ENCODE assay signal across 20 cellular contexts in genomic region chr2:20797096-20797495, GRCh38. TPM values are rescaled to one million over a fixed set of nuclear protein-coding genes. Genes with fewer than 3 reads are reported as not detected.
DNase-seq lines count a peak whose midpoint lies in the region; ATAC-seq, FAIRE-seq and TF ChIP-seq lines count a peak whose summit lies in the region.
"Had no signal": no experiment of that assay in that cellular context is flagged by ENCODE, and none has a peak within 500 bp of the region (broad histone marks: within the 10 kb centered on the region; RNA-seq: fewer than 3 reads in every experiment).

No MANE protein-coding gene starts in this region.

- H3K27me3 ChIP-seq in HepG2 (ENCODE audit: control insufficient read depth in 1 of 2, insufficient read depth in 2 of 2, low read length in 2 of 2) = no peaks in the 10 kb centered on the region
- no peaks in the 10 kb centered on the region for H3K27me3 ChIP-seq in mesenchymal stem cell (ENCODE audit: control insufficient read depth in 1 of 2, insufficient read depth in 1 of 2, low read length in 2 of 2)
- H3K27me3 ChIP-seq: left lung, upper lobe of left lung had no signal

- H3K4me1 ChIP-seq in HepG2 (ENCODE audit: insufficient read depth, low read length) (peaks cover 19% of the 10 kb centered on the region), mesenchymal stem cell (ENCODE audit: control insufficient read depth, insufficient read depth, low read depth, low read length) (no peaks in the 10 kb centered on the region)
- H3K4me1 ChIP-seq: left lung had no signal

- H3K9me3 ChIP-seq in HepG2 (ENCODE audit: low read length) = peaks cover 10% of the 10 kb centered on the region; the same call in 1 of the 2 replicates
- H3K9me3 ChIP-seq in mesenchymal stem cell (ENCODE audit: control insufficient read depth, low read length) = peaks cover 4% of the 10 kb centered on the region
- H3K9me3 ChIP-seq: upper lobe of left lung had no signal

- FAIRE-seq in HepG2 (lab: Jason Lieb, UNC) = no peak
- FAIRE-seq: bronchial epithelial cell had no signal

- no peak overlapping the region for H3K18ac ChIP-seq in mesenchymal stem cell (ENCODE audit: low read depth in 1 of 2, low read length in 2 of 2)

- H4K20me1 ChIP-seq in HepG2 (ENCODE audit: insufficient read depth, low read length) = no peaks in the 10 kb centered on the region; the same call in 1 of the 2 replicates

- intact Hi-C loops in HepG2 (cut with micrococcal nuclease; ENCODE audit: unreplicated experiment) = no loop called here

- no peak for TF ChIP-seq EP300 in HepG2 (IDR thresholded peaks at IDR 0.05; ENCODE audit: low read depth in 2 of 2, low read length in 2 of 2)
- no peak for TF ChIP-seq EP300 in HepG2 (CRISPR knock-in tag; IDR thresholded peaks at IDR 0.05; ENCODE audit: borderline replicate concordance)

- H4K8ac ChIP-seq in mesenchymal stem cell (ENCODE audit: low read length) = no peak overlapping the region

- H3K36me3 ChIP-seq in HepG2 (replicated peaks in 1 of 2; ENCODE audit: control insufficient read depth in 1 of 2, insufficient read depth in 2 of 2, low read length in 2 of 2) (peaks cover 1 to 34% of the 10 kb centered on the region in 2 experiments; a peak in 4 of 5 replicates), mesenchymal stem cell (ENCODE audit: control insufficient read depth in 1 of 2, insufficient read depth in 2 of 2, low read depth in 1 of 2, low read length in 2 of 2) (peaks cover 0 to 18% of the 10 kb centered on the region in 2 experiments)

- in situ Hi-C loops in HepG2 (cut with HindIII; ENCODE audit: extremely low pct_ligation_motif_present, low pct_unique_long_range_greater_than_20kb) = loop anchor here (25.0 kb wide), 1 partner anchor 365 kb away; no protein-coding TSS in a partner anchor

- TF ChIP-seq POLR2A in HepG2 (IDR thresholded peaks at IDR 0.05; ENCODE audit: insufficient read depth in 1 of 2, low read depth in 2 of 2, low read length in 2 of 2) = no peak

- H2BK15ac ChIP-seq in mesenchymal stem cell (ENCODE audit: low read depth, poor library complexity, severe bottlenecking) = no peak overlapping the region

- H3K79me2 ChIP-seq in HepG2 (ENCODE audit: insufficient read depth, low read length) = peaks cover 5% of the 10 kb centered on the region

- DNase-seq in HepG2 (ENCODE audit: low spot score) (no peak), dedifferentiated amniotic fluid mesenchymal stem cell (ENCODE audit: extremely low spot score) (no peak), mesenchymal stem cell (no peak), DMS79 (lab: John Stamatoyannopoulos, UW) (no peak)
- DNase-seq in effector CD8-positive, alpha-beta T cell (lab: John Stamatoyannopoulos, UW) = no peak
- DNase-seq: activated CD4-positive, alpha-beta T cell treated with anti-CD3 and anti-CD28 coated beads, Interleukin-2, amount 10 ng/mL, durations not matched to agents 7 days and 5 days; activated T-cell treated with anti-CD3 and anti-CD28 coated beads, Interleukin-2, amount 50 U/mL, for 1 hour; CD8-positive, alpha-beta memory T cell; effector memory CD4-positive, alpha-beta T cell; Karpas-422; left lung; NCI-H1105 treated with DMSO at 0.1 percent for 48 hours; SHP77 treated with DMSO at 0.1 percent for 48 hours; stimulated activated CD4-positive, alpha-beta T cell treated with anti-CD3 and anti-CD28 coated beads, Interleukin-4, amount 100 ng/mL, for 4 hours; T-helper 9 cell had no signal

- H2BK5ac ChIP-seq in mesenchymal stem cell (ENCODE audit: low read depth, low read length, poor library complexity, severe bottlenecking) = no peak overlapping the region

- ATAC-seq in GM18517 (IDR thresholded peaks at IDR 0.05; ENCODE audit: unreplicated experiment) = peak; percentile 55
- ATAC-seq in GM21717 (IDR thresholded peaks at IDR 0.05; ENCODE audit: unreplicated experiment) = peak; percentile 63
- ATAC-seq in HG03432 (IDR thresholded peaks at IDR 0.05; ENCODE audit: unreplicated experiment) = peak; percentile 68
- ATAC-seq in HepG2 = peak; percentile 56; the same call in 2 of the 3 replicates

- WGBS in HepG2 (ENCODE audit: low lambda C conversion rate) = 69% methylated on average over 3 of the region's 3 CpGs
- 98% methylated on average over 2 of the region's 3 CpGs for WGBS in mesenchymal stem cell

- H2AFZ ChIP-seq in HepG2 (ENCODE audit: low read length) (no peak overlapping the region), mesenchymal stem cell (ENCODE audit: low read depth, low read length) (no peak overlapping the region)

- no peak overlapping the region for H2BK120ac ChIP-seq in mesenchymal stem cell (ENCODE audit: low read depth, low read length)

- peaks cover 16% of the 10 kb centered on the region for H3K79me1 ChIP-seq in mesenchymal stem cell (replicated peaks; ENCODE audit: low read length, poor library complexity, severe bottlenecking)

- no peak overlapping the region for H3K23ac ChIP-seq in mesenchymal stem cell (ENCODE audit: low read length in 2 of 2)

- no peak overlapping the region for H4K91ac ChIP-seq in mesenchymal stem cell (ENCODE audit: low read length)

- CTCF ChIA-PET in HepG2 (lab: Yijun Ruan, JAX; ENCODE audit: low intra/inter-chr PET ratio, low total read pairs) = no interaction called here

- H3K4me2 ChIP-seq in HepG2 (ENCODE audit: low read depth, low read length) (no peak overlapping the region), mesenchymal stem cell (ENCODE audit: low read length, poor library complexity, severe bottlenecking) (no peak overlapping the region)

- no peak overlapping the region for H2AK5ac ChIP-seq in mesenchymal stem cell (ENCODE audit: low read length, severe bottlenecking)

- H3K9ac ChIP-seq in HepG2 (ENCODE audit: insufficient read depth, low read depth, low read length) (no peak overlapping the region), mesenchymal stem cell (ENCODE audit: low read length) (no peak overlapping the region)

- no peak overlapping the region for H3K14ac ChIP-seq in mesenchymal stem cell (ENCODE audit: low read length in 2 of 2)

- BruUV-seq in HepG2 (replicated peaks; lab: Mats Ljungman, UMichigan) = no TSS peak

- H3K27ac ChIP-seq in HepG2 (ENCODE audit: extremely low read length, insufficient read depth, low read length) = no peak overlapping the region
- no peak overlapping the region for H3K27ac ChIP-seq in mesenchymal stem cell (ENCODE audit: low read length, poor library complexity, severe bottlenecking)
- H3K27ac ChIP-seq: left lung, upper lobe of left lung had no signal

- TF ChIP-seq RAD21 in HepG2 (CRISPR knock-in tag; IDR thresholded peaks at IDR 0.05) = no peak

- no peak overlapping the region for H2BK12ac ChIP-seq in mesenchymal stem cell (ENCODE audit: low read length in 2 of 2)

- no peak overlapping the region for H3K4ac ChIP-seq in mesenchymal stem cell (ENCODE audit: low read depth in 1 of 2, low read length in 2 of 2)

- H3K4me3 ChIP-seq in HepG2 (replicated peaks in 1 of 3; ENCODE audit: insufficient read depth in 1 of 3, low read depth in 2 of 3, low read length in 3 of 3) (no peak overlapping the region), mesenchymal stem cell (ENCODE audit: insufficient read depth in 1 of 2, low read depth in 1 of 2, low read length in 2 of 2) (no peak overlapping the region)
- H3K4me3 ChIP-seq: left lung, upper lobe of left lung had no signal

- POLR2A ChIA-PET in HepG2 (lab: Yijun Ruan, JAX) = interaction anchor here (0.7 kb wide), 1 partner anchor 26 kb away, joined by 3 read pairs; the partner anchor contains the start of gene LDAH

- TF ChIP-seq CTCF in HepG2 (CRISPR knock-in tag; IDR thresholded peaks at IDR 0.05) = no peak

TF ChIP-seq in HepG2, 621 proteins besides CTCF, POLR2A, EP300 and RAD21:
- TF ChIP-seq CCDC6 (CRISPR knock-in tag; IDR thresholded peaks at IDR 0.05) = no peak
- TF ChIP-seq MXI1 (IDR thresholded peaks at IDR 0.05; ENCODE audit: borderline replicate concordance, low read depth, low read length) = no peak

RNA-seq across cellular contexts. Expression of gene LDAH, which starts 25.8 kb away (rescaled TPM):
- 46.2 and 66.4 TPM in 2 replicates for total RNA-seq in HepG2 (2016; rRNA removed; fragmentation: Illumina TruSeq; extraction: Trizol)
- total RNA-seq in HepG2 (2016; cell fraction: cytosol; rRNA removed; fragmentation: Illumina TruSeq; extraction: Trizol; ENCODE audit: low read depth) = 7.2 and 10.0 TPM in 2 replicates
- total RNA-seq in HepG2 (2016; cell fraction: insoluble cytoplasmic fraction; rRNA removed; fragmentation: Illumina TruSeq; extraction: Trizol) = 46.0 and 66.0 TPM in 2 replicates
- total RNA-seq in HepG2 (2016; cell fraction: membrane; rRNA removed; fragmentation: Illumina TruSeq; extraction: Trizol) = 14.4 and 14.5 TPM in 2 replicates
- 72.8 and 79.7 TPM in 2 replicates for total RNA-seq in HepG2 (2016; cell fraction: nucleus; rRNA removed; fragmentation: Illumina TruSeq; extraction: Trizol)
- polyA plus RNA-seq in HepG2 (2011; rRNA removed) = 20.5 and 28.8 TPM in 2 replicates
- polyA plus RNA-seq in HepG2 (2011; cell fraction: cytosol; rRNA removed) = 9.7 and 16.8 TPM in 2 replicates
- 15.7 and 17.0 TPM in 2 replicates for polyA plus RNA-seq in HepG2 (2011; cell fraction: nucleus; rRNA removed)
- polyA plus RNA-seq in HepG2 (2012) = 23.1 and 25.3 TPM in 2 replicates
- 2.6 and 3.7 TPM in 2 replicates for polyA plus RNA-seq in HepG2 (2016; cell fraction: cytosol; fragmentation: Illumina TruSeq; extraction: Trizol; ENCODE audit: low read depth)
- polyA plus RNA-seq in HepG2 (2016; cell fraction: insoluble cytoplasmic fraction; fragmentation: Illumina TruSeq; extraction: Trizol; ENCODE audit: low read depth) = 49.0 and 49.7 TPM in 2 replicates
- polyA plus RNA-seq in HepG2 (2016; cell fraction: membrane; fragmentation: Illumina TruSeq; extraction: Trizol; ENCODE audit: low read depth) = 6.6 and 7.6 TPM in 2 replicates
- 25.9 and 34.6 TPM in 2 replicates for polyA plus RNA-seq in HepG2 (2016; cell fraction: nucleus; fragmentation: Illumina TruSeq; extraction: Trizol; ENCODE audit: insufficient read depth, low read depth)
- polyA minus RNA-seq in HepG2 (2011; rRNA and poly(A)+ RNA removed; ENCODE audit: low replicate concordance) = 35.6 and 70.4 TPM in 2 replicates
- polyA minus RNA-seq in HepG2 (2011; cell fraction: cytosol; rRNA and poly(A)+ RNA removed) = 19.7 and 26.7 TPM in 2 replicates
- 85.4 and 96.1 TPM in 2 replicates for polyA minus RNA-seq in HepG2 (2011; cell fraction: nucleus; rRNA and poly(A)+ RNA removed)
- polyA plus RNA-seq in mesenchymal stem cell (2013, experiment 1 of 2) = 19.7 TPM
- polyA plus RNA-seq in mesenchymal stem cell (2013, experiment 2 of 2) = 22.3 TPM
